In genomic region chr18:62420151-62420512, GRCh38 we compare ENCODE assay signal across 1 cellular context.
A peak's percentile ranks its signal among the peaks of the same experiment; 100 is the strongest.
TF ChIP-seq lines count a peak whose summit lies in the region.

No MANE protein-coding gene starts in this region.

TF ChIP-seq in HepG2, 621 proteins besides CTCF, POLR2A, EP300 and RAD21 (continued from another document and continues in another):
- TF ChIP-seq HOMEZ (CRISPR knock-in tag; IDR thresholded peaks at IDR 0.05; ENCODE audit: low read depth): peak; percentile 67; the same call in 1 of the 2 replicates
- no peak for TF ChIP-seq ZNF350 (CRISPR knock-in tag; IDR thresholded peaks at IDR 0.05; ENCODE audit: borderline replicate concordance, low read depth)
- TF ChIP-seq YY1 (IDR thresholded peaks at IDR 0.05; ENCODE audit: insufficient read depth, insufficient replicate concordance, low read depth, low read length): no peak
- no peak for TF ChIP-seq TMF1 (CRISPR knock-in tag; IDR thresholded peaks at IDR 0.05; ENCODE audit: low read depth)
- TF ChIP-seq CEBPG (CRISPR knock-in tag; IDR thresholded peaks at IDR 0.05): no peak; the same call in 1 of the 2 replicates
- no peak for TF ChIP-seq MTF1 (CRISPR knock-in tag; IDR thresholded peaks at IDR 0.05)
- TF ChIP-seq ZNF510 (CRISPR knock-in tag; IDR thresholded peaks at IDR 0.05; ENCODE audit: low read depth): no peak
- no peak for TF ChIP-seq ZNF564 (CRISPR knock-in tag; IDR thresholded peaks at IDR 0.05)
- TF ChIP-seq ZEB1 (IDR thresholded peaks at IDR 0.05; ENCODE audit: insufficient replicate concordance, low read depth): no peak
- no peak for TF ChIP-seq STAG1 (CRISPR knock-in tag; IDR thresholded peaks at IDR 0.05)
- TF ChIP-seq ZMYM3 (CRISPR knock-in tag; IDR thresholded peaks at IDR 0.05): 0 out of 2 replicates have a peak, but pooled peaks have one; percentile 17
- no peak for TF ChIP-seq AGO2 (optimal IDR thresholded peaks at IDR 0.05; ENCODE audit: low read depth, low read length)
- no peak for TF ChIP-seq ZNF260 (CRISPR knock-in tag; IDR thresholded peaks at IDR 0.05; ENCODE audit: borderline replicate concordance, low read depth)
- no peak for TF ChIP-seq ZNF136 (CRISPR knock-in tag; IDR thresholded peaks at IDR 0.05; ENCODE audit: low read depth)
- TF ChIP-seq ZNF281 (CRISPR knock-in tag; IDR thresholded peaks at IDR 0.05; ENCODE audit: borderline replicate concordance): no peak
- peak; percentile 83 for TF ChIP-seq HNF4A (CRISPR knock-in tag; IDR thresholded peaks at IDR 0.05)
- no peak for TF ChIP-seq ZNF878 (CRISPR knock-in tag; IDR thresholded peaks at IDR 0.05)
- no peak for TF ChIP-seq BORCS8-MEF2B (CRISPR knock-in tag; IDR thresholded peaks at IDR 0.05)
- no peak for TF ChIP-seq MTF2 (CRISPR knock-in tag; IDR thresholded peaks at IDR 0.05; ENCODE audit: borderline replicate concordance)
- TF ChIP-seq ZNF253 (CRISPR knock-in tag; IDR thresholded peaks at IDR 0.05; ENCODE audit: borderline replicate concordance): no peak
- TF ChIP-seq ZNF280D (CRISPR knock-in tag; IDR thresholded peaks at IDR 0.05): no peak
- peak; percentile 82 for TF ChIP-seq POGZ (CRISPR knock-in tag; IDR thresholded peaks at IDR 0.05)
- peak; percentile 48; the same call in 1 of the 2 replicates for TF ChIP-seq NFYC (CRISPR knock-in tag; IDR thresholded peaks at IDR 0.05)
- TF ChIP-seq ZNF138 (CRISPR knock-in tag; IDR thresholded peaks at IDR 0.05; ENCODE audit: low read depth): no peak
- TF ChIP-seq ZSCAN12 (CRISPR knock-in tag; IDR thresholded peaks at IDR 0.05): no peak
- no peak for TF ChIP-seq KLF6 (CRISPR knock-in tag; IDR thresholded peaks at IDR 0.05)
- TF ChIP-seq CEBPB (IDR thresholded peaks at IDR 0.05; ENCODE audit: borderline replicate concordance, low read depth, low read length): peak; percentile 83
- TF ChIP-seq FOXP1 (IDR thresholded peaks at IDR 0.05): no peak
- peak; percentile 28; the same call in 1 of the 2 replicates for TF ChIP-seq FOXP1 (CRISPR knock-in tag; IDR thresholded peaks at IDR 0.05)
- TF ChIP-seq GLI4 (CRISPR knock-in tag; IDR thresholded peaks at IDR 0.05; ENCODE audit: borderline replicate concordance): no peak
- TF ChIP-seq ZNF597 (CRISPR knock-in tag; IDR thresholded peaks at IDR 0.05): no peak
- no peak; a peak in 1 of 4 replicates for TF ChIP-seq HMGXB4 (CRISPR knock-in tag; IDR thresholded peaks at IDR 0.05; ENCODE audit: borderline replicate concordance in 1 of 2, low read depth in 1 of 2)
- peak; percentile 35; the same call in 1 of the 2 replicates for TF ChIP-seq ZGPAT (CRISPR knock-in tag; IDR thresholded peaks at IDR 0.05)
- no peak for TF ChIP-seq ZNF737 (CRISPR knock-in tag; IDR thresholded peaks at IDR 0.05; ENCODE audit: borderline replicate concordance)
- TF ChIP-seq ZNF337 (CRISPR knock-in tag; IDR thresholded peaks at IDR 0.05; ENCODE audit: borderline replicate concordance, low read depth): no peak
- no peak for TF ChIP-seq NFRKB (IDR thresholded peaks at IDR 0.05)
- no peak for TF ChIP-seq IKZF4 (CRISPR knock-in tag; IDR thresholded peaks at IDR 0.05; ENCODE audit: borderline replicate concordance, low read depth, not compliant biosample characterization)
- TF ChIP-seq DNMT3B (CRISPR knock-in tag; conservative IDR thresholded peaks at IDR 0.05): no peak
- TF ChIP-seq REPIN1 (CRISPR knock-in tag; IDR thresholded peaks at IDR 0.05; ENCODE audit: borderline replicate concordance, low read depth): no peak; the same call in 1 of the 2 replicates
- no peak for TF ChIP-seq ISL2 (CRISPR knock-in tag; IDR thresholded peaks at IDR 0.05)
- TF ChIP-seq SNAPC5 (CRISPR knock-in tag; IDR thresholded peaks at IDR 0.05; ENCODE audit: borderline replicate concordance): no peak
- no peak for TF ChIP-seq ZBTB34 (CRISPR knock-in tag; IDR thresholded peaks at IDR 0.05)
- TF ChIP-seq JDP2 (CRISPR knock-in tag; IDR thresholded peaks at IDR 0.05; ENCODE audit: borderline replicate concordance): no peak
- TF ChIP-seq ZNF577 (CRISPR knock-in tag; IDR thresholded peaks at IDR 0.05; ENCODE audit: borderline replicate concordance, low read depth): no peak
- TF ChIP-seq ZNF207 (IDR thresholded peaks at IDR 0.05; ENCODE audit: borderline replicate concordance): no peak
- no peak for TF ChIP-seq ZNF674 (CRISPR knock-in tag; IDR thresholded peaks at IDR 0.05; ENCODE audit: low read depth)
- no peak for TF ChIP-seq IRX3 (CRISPR knock-in tag; IDR thresholded peaks at IDR 0.05; ENCODE audit: borderline replicate concordance, low read depth)
- no peak for TF ChIP-seq CCDC6 (CRISPR knock-in tag; IDR thresholded peaks at IDR 0.05)
- TF ChIP-seq E2F2 (CRISPR knock-in tag; IDR thresholded peaks at IDR 0.05; ENCODE audit: borderline replicate concordance): no peak
- TF ChIP-seq PRPF4 (IDR thresholded peaks at IDR 0.05; ENCODE audit: low read depth, low read length, poor library complexity, severe bottlenecking): no peak
- TF ChIP-seq CBX5 (CRISPR knock-in tag; IDR thresholded peaks at IDR 0.05; ENCODE audit: borderline replicate concordance): no peak
- TF ChIP-seq ZNF329 (CRISPR knock-in tag; IDR thresholded peaks at IDR 0.05; ENCODE audit: low read depth): no peak
- TF ChIP-seq BRF2 (CRISPR knock-in tag; IDR thresholded peaks at IDR 0.05): no peak
